ENCODE assay signal across 14 cellular contexts in the genomic region with DNA sequence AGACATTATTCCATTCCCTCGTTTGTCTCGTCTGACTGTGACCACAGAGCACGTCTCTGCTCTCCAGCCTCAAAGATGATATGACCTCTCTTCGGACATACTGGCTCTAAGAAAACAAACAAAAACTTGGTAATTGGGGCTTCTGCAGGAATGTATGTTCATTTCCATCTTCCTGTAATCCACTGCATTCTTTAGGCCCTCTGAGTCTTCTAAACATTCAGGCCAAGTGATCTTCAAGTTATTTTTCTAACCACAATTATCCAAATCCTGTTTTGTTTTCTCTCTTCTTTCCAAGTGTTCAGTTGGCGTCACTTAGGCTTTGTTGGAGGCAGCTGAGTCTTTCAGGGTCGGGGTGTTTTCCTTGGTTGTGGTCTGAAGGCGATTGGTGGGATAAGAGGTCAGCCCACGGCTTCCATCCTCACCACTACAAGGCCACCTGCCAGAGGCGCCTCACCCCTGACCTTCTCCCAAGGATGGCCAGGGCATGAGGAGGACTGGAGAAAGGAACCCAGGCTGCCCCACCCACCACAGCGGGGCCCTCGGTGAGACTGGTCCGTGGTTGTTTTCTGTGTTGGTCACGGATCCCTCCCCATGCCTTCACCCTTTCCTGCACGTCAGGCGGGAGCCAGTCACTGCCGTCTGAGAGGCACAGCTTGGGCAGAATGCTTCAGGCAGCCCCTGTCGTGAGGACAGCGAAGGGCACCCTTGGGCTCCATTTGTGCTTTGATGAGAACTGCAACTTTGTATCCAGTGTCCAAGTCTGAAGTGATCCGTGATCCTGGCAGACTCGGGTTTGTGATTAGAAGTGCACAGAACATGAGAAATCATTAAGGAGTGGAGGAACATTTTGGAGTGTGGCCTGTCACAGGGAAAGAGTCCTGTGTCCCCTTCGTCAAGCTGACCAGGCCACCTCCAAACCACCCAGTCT.
DNase-seq lines count a peak whose midpoint lies in the region; ATAC-seq and TF ChIP-seq lines count a peak whose summit lies in the region.
"Had no signal": no experiment of that assay in that cellular context is flagged by ENCODE, and none has a peak within 500 bp of the region (broad histone marks: within the 10 kb centered on the region; RNA-seq: fewer than 3 reads in every experiment).

No MANE protein-coding gene starts in this region.

- no peak for TF ChIP-seq EP300 in stomach (IDR thresholded peaks at IDR 0.05)

- no peaks in the 10 kb centered on the region for H3K27me3 ChIP-seq in brain microvascular endothelial cell (replicated peaks)
- H3K27me3 ChIP-seq in stomach, result no peaks in the 10 kb centered on the region

- H3K36me3 ChIP-seq in brain microvascular endothelial cell (replicated peaks), result no peaks in the 10 kb centered on the region
- H3K36me3 ChIP-seq in stomach, result no peaks in the 10 kb centered on the region

- WGBS in stomach, 5 donors, result 72 to 83% (median 79%) methylated on average over 20 to 21 of the region's 21 CpGs

- H3K36me3 Mint-ChIP-seq in type B pancreatic cell, result no peaks in the 10 kb centered on the region

- peaks cover 8% of the 10 kb centered on the region for H3K27me3 Mint-ChIP-seq in type B pancreatic cell

- DNase-seq in H4 (ENCODE audit: low spot score) (peak; percentile 33), brain microvascular endothelial cell (peak; percentile 75), hepatic stellate cell (ENCODE audit: low spot score) (peak; percentile 75), stomach (no peak), NCI-H2171 treated with DMSO at 0.1 percent for 48 hours (lab: John Stamatoyannopoulos, UW) (no peak), type B pancreatic cell (ENCODE audit: extremely low spot score, unreplicated experiment) (no peak)
- no peak for DNase-seq in effector CD4-positive, alpha-beta T cell
- DNase-seq: DMS53; left colon; NCI-H1105 treated with DMSO at 0.1 percent for 48 hours; NCI-H524; RPMI8226; stimulated activated naive CD8-positive, alpha-beta T cell treated with anti-CD3 and anti-CD28 coated beads, Interleukin-15, Interleukin-2, amounts not matched to agents 100 U/mL and 50 U/mL, for 24 hours had no signal

- H3K4me1 ChIP-seq in stomach, result peaks cover 8 to 14% (median 11%) of the 10 kb centered on the region in 4 donors

- no peak overlapping the region for H3K27ac Mint-ChIP-seq in type B pancreatic cell

- in situ Hi-C loops in brain microvascular endothelial cell (cut with HindIII; ENCODE audit: low pct_ligation_motif_present, low sequenced_read_pairs), result no loop called here

- no peak for TF ChIP-seq POLR2A in stomach (IDR thresholded peaks at IDR 0.05)

- H3K9me3 Mint-ChIP-seq in type B pancreatic cell, result no peaks in the 10 kb centered on the region

- intact Hi-C loops in stomach (cut with DNase I; ENCODE audit: low total_unique reads), result no loop called here

- H3K4me1 Mint-ChIP-seq in type B pancreatic cell (ENCODE audit: unreplicated experiment), result no peaks in the 10 kb centered on the region

- no peak for ATAC-seq in HG03045 (IDR thresholded peaks at IDR 0.05; ENCODE audit: unreplicated experiment)
- ATAC-seq: left colon; stimulated activated naive CD8-positive, alpha-beta T cell treated with anti-CD3 and anti-CD28 coated beads, Interleukin-15, Interleukin-2, amounts not matched to agents 100 U/mL and 50 U/mL, for 24 hours had no signal

- H3K4me3 ChIP-seq in brain microvascular endothelial cell (ENCODE audit: low read depth, low read length) (no peak overlapping the region), stomach (no peak overlapping the region)

- H3K9me3 ChIP-seq in stomach, result peaks cover 0 to 8% (median 0%) of the 10 kb centered on the region in 4 donors

- no peak overlapping the region for H3K4me3 Mint-ChIP-seq in type B pancreatic cell

- H3K27ac ChIP-seq in brain microvascular endothelial cell (peak overlapping the region; percentile 65), stomach (peak overlapping the region in 4 of 5 donors; percentile 2 to 74 (median 42))

- TF ChIP-seq CTCF in brain microvascular endothelial cell (IDR thresholded peaks at IDR 0.05; ENCODE audit: low read depth, low read length, missing control alignments), result no peak
- no peak for TF ChIP-seq CTCF in stomach (IDR thresholded peaks at IDR 0.05)
- TF ChIP-seq CTCF in type B pancreatic cell (conservative IDR thresholded peaks at IDR 0.05), result no peak

Comparison
In these comparisons a context has a peak if more than half of its experiments do, and no peak if none do; other contexts are left out.
1. DNase-seq: peak in H4 (single experiment), brain microvascular endothelial cell (single experiment) and hepatic stellate cell (single experiment); none in stomach (single experiment), effector CD4-positive, alpha-beta T cell (single experiment), NCI-H2171 treated with DMSO at 0.1 percent for 48 hours (single experiment) and type B pancreatic cell (single experiment).